19 cellular contexts compared by ENCODE assay signal in the genomic region with DNA sequence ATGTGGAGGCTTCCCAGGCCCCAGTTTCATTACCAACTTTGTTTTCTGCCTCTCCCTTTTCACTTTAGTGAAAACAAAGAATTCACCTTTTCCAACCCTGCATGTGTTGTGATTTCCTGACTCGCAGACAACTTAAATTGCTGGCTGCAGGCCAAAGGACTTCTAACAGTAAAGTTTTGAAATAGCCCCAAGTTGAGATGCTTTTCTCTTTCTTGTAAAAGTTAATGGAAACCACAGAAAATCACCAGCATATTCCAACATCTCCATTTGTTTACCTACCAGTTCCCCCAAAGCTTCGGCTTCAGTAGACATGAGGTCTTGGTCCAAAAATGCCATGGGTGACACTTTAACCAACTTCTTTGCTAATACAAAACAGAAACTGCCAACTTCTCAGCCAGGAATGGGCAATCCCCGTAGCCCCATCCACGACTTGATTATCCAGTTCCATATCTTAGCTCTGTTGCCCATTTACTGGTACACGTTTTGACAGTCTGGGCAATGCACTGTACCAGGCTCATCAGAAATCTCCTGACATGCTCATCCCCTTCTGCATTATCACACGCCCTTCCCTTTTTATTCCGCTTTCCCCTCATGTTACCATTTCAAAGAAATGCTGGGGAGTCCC.
DNase-seq lines count a peak whose midpoint lies in the region; ATAC-seq and TF ChIP-seq lines count a peak whose summit lies in the region.
"Had no signal": no experiment of that assay in that cellular context is flagged by ENCODE, and none has a peak within 500 bp of the region (broad histone marks: within the 10 kb centered on the region; RNA-seq: fewer than 3 reads in every experiment).

No MANE protein-coding gene starts in this region.

- H3K27me3 Mint-ChIP-seq in Caco-2 (ENCODE audit: insufficient read depth, unreplicated experiment) (no peaks in the 10 kb centered on the region), WTC11 (ENCODE audit: low read depth) (no peaks in the 10 kb centered on the region; the same call in 1 of the 2 replicates), nephron (ENCODE audit: low read depth) (no peaks in the 10 kb centered on the region)
- no peaks in the 10 kb centered on the region for H3K27me3 Mint-ChIP-seq in activated T-cell treated with anti-CD3 and anti-CD28 coated beads, Interleukin-2, amount 50 U/mL, for 72 hours (ENCODE audit: low read depth)
- H3K27me3 Mint-ChIP-seq: activated CD4-positive, alpha-beta T cell treated with anti-CD3 and anti-CD28 coated beads, Interleukin-2, amount 10 ng/mL, durations not matched to agents 7 days and 5 days; CD4-positive, CD25-positive, alpha-beta regulatory T cell had no signal

- H3K27ac Mint-ChIP-seq in Caco-2 (ENCODE audit: unreplicated experiment) (peak overlapping the region; percentile 87), WTC11 (peak overlapping the region; percentile 12), nephron (peak overlapping the region; percentile 91 to 99 (median 96))
- no peak overlapping the region for H3K27ac Mint-ChIP-seq in activated T-cell treated with anti-CD3 and anti-CD28 coated beads, Interleukin-2, amount 50 U/mL, for 72 hours
- H3K27ac Mint-ChIP-seq: activated CD4-positive, alpha-beta T cell treated with anti-CD3 and anti-CD28 coated beads, Interleukin-2, amount 10 ng/mL, durations not matched to agents 7 days and 5 days; CD4-positive, CD25-positive, alpha-beta regulatory T cell; effector memory CD8-positive, alpha-beta T cell had no signal

- peak overlapping the region; percentile 58 for H3K4me3 Mint-ChIP-seq in Caco-2 (ENCODE audit: unreplicated experiment)
- H3K4me3 Mint-ChIP-seq in WTC11: no peak overlapping the region
- H3K4me3 Mint-ChIP-seq in nephron: peak overlapping the region in 2 of 3 experiments; percentile 67 to 82
- no peak overlapping the region for H3K4me3 Mint-ChIP-seq in activated T-cell treated with anti-CD3 and anti-CD28 coated beads, Interleukin-2, amount 50 U/mL, for 72 hours
- H3K4me3 Mint-ChIP-seq: activated CD4-positive, alpha-beta T cell treated with anti-CD3 and anti-CD28 coated beads, Interleukin-2, amount 10 ng/mL, durations not matched to agents 7 days and 5 days; effector memory CD8-positive, alpha-beta T cell had no signal

- H3K4me3 ChIP-seq in Caco-2 (ENCODE audit: low read depth, low read length) (no peak overlapping the region), fibroblast of mammary gland (ENCODE audit: control insufficient read depth, low read depth, low read length) (no peak overlapping the region)
- H3K4me3 ChIP-seq: adrenal gland had no signal

- TF ChIP-seq CTCF in Caco-2 (IDR thresholded peaks at IDR 0.05; ENCODE audit: insufficient read depth in 1 of 2, low read depth in 1 of 2, low read length in 1 of 2, severe bottlenecking in 1 of 2, unreplicated experiment in 1 of 2): no peak
- no peak for TF ChIP-seq CTCF in WTC11 (IDR thresholded peaks at IDR 0.05)
- no peak for TF ChIP-seq CTCF in fibroblast of mammary gland (conservative IDR thresholded peaks at IDR 0.05; ENCODE audit: control insufficient read depth, insufficient read depth, low read depth, low read length)
- TF ChIP-seq CTCF in nephron (IDR thresholded peaks at IDR 0.05; ENCODE audit: unreplicated experiment in 3 of 3): no peak

- peaks cover 8% of the 10 kb centered on the region; the same call in 1 of the 2 replicates for H3K4me1 ChIP-seq in Caco-2
- H3K4me1 ChIP-seq: adrenal gland had no signal

- H3K4me1 Mint-ChIP-seq in Caco-2 (ENCODE audit: low read depth, unreplicated experiment): peaks cover 7% of the 10 kb centered on the region
- H3K4me1 Mint-ChIP-seq in WTC11: peaks cover 23% of the 10 kb centered on the region
- peaks cover 16% of the 10 kb centered on the region for H3K4me1 Mint-ChIP-seq in nephron
- no peaks in the 10 kb centered on the region for H3K4me1 Mint-ChIP-seq in activated T-cell treated with anti-CD3 and anti-CD28 coated beads, Interleukin-2, amount 50 U/mL, for 72 hours (ENCODE audit: low read depth)
- H3K4me1 Mint-ChIP-seq: activated CD4-positive, alpha-beta T cell treated with anti-CD3 and anti-CD28 coated beads, Interleukin-2, amount 10 ng/mL, durations not matched to agents 7 days and 5 days; CD4-positive, CD25-positive, alpha-beta regulatory T cell had no signal

- H3K9me3 Mint-ChIP-seq in Caco-2 (ENCODE audit: unreplicated experiment) (no peaks in the 10 kb centered on the region), WTC11 (peaks cover 7% of the 10 kb centered on the region), nephron (no peaks in the 10 kb centered on the region)
- H3K9me3 Mint-ChIP-seq in activated T-cell treated with anti-CD3 and anti-CD28 coated beads, Interleukin-2, amount 50 U/mL, for 72 hours: peaks cover 0 to 7% of the 10 kb centered on the region in 2 donors
- H3K9me3 Mint-ChIP-seq: effector memory CD8-positive, alpha-beta T cell had no signal

- no peak for DNase-seq in Caco-2
- no peak for DNase-seq in WTC11 (ENCODE audit: low spot score)
- peak; percentile 10 for DNase-seq in fibroblast of mammary gland (ENCODE audit: low read depth)
- DNase-seq in stimulated activated naive CD8-positive, alpha-beta T cell treated with anti-CD3 and anti-CD28 coated beads, Interleukin-15, Interleukin-2, amounts not matched to agents 100 U/mL and 50 U/mL, for 24 hours: no peak
- no peak for DNase-seq in activated T-cell treated with anti-CD3 and anti-CD28 coated beads, Interleukin-2, amount 50 U/mL, for 72 hours
- DNase-seq in activated gamma-delta T cell treated with Interleukin-2 at 50 U/mL for 16 hours: no peak
- DNase-seq: activated CD4-positive, alpha-beta T cell treated with anti-CD3 and anti-CD28 coated beads, Interleukin-2, amount 10 ng/mL, durations not matched to agents 7 days and 5 days; activated CD8-positive, alpha-beta memory T cell treated with anti-CD3 and anti-CD28 coated beads, Interleukin-2, amount 50 U/mL, for 48 hours; activated effector memory CD4-positive, alpha-beta T cell treated with anti-CD3 and anti-CD28 coated beads, Interleukin-2, amount 50 U/mL, for 16 hours; CD4-positive, CD25-positive, alpha-beta regulatory T cell; DMS153; effector memory CD8-positive, alpha-beta T cell; NCI-H2081; NCI-H510A treated with DMSO at 0.1 percent for 48 hours; retina; stimulated activated CD4-positive, alpha-beta T cell treated with anti-CD3 and anti-CD28 coated beads, Interleukin-15, amount 100 ng/mL, for 24 hours had no signal

- POLR2A ChIA-PET in Caco-2 (lab: Charles Lee) (no interaction called here), WTC11 (lab: Charles Lee) (no interaction called here)

- ATAC-seq in WTC11: no peak
- no peak for ATAC-seq in GM18517 (IDR thresholded peaks at IDR 0.05; ENCODE audit: unreplicated experiment)
- ATAC-seq in stimulated activated naive CD8-positive, alpha-beta T cell treated with anti-CD3 and anti-CD28 coated beads, Interleukin-15, Interleukin-2, amounts not matched to agents 100 U/mL and 50 U/mL, for 24 hours: no peak
- no peak for ATAC-seq in activated T-cell treated with anti-CD3 and anti-CD28 coated beads, Interleukin-2, amount 50 U/mL, for 72 hours (replicated peaks in 1 of 2)
- ATAC-seq: effector memory CD8-positive, alpha-beta T cell had no signal

- H3K36me3 Mint-ChIP-seq in Caco-2 (ENCODE audit: insufficient read depth, unreplicated experiment) (no peaks in the 10 kb centered on the region), WTC11 (peaks cover 6% of the 10 kb centered on the region), nephron (ENCODE audit: low read depth) (peaks cover 11% of the 10 kb centered on the region)
- H3K36me3 Mint-ChIP-seq in activated T-cell treated with anti-CD3 and anti-CD28 coated beads, Interleukin-2, amount 50 U/mL, for 72 hours (ENCODE audit: insufficient read depth in 2 of 2): peaks cover 0 to 4% of the 10 kb centered on the region in 2 donors
- H3K36me3 Mint-ChIP-seq: CD4-positive, CD25-positive, alpha-beta regulatory T cell had no signal

- intact Hi-C loops in Caco-2 (cut with micrococcal nuclease; ENCODE audit: unreplicated experiment): no loop called here

- TSS peak; percentile 37 for BruUV-seq in Caco-2 (replicated peaks; lab: Mats Ljungman, UMichigan)

- H3K9me3 ChIP-seq in Caco-2: no peaks in the 10 kb centered on the region
- H3K9me3 ChIP-seq: adrenal gland had no signal

- CTCF ChIA-PET in Caco-2 (lab: Charles Lee): no interaction called here
- CTCF ChIA-PET in WTC11 (lab: Charles Lee): no interaction called here

- H3K27me3 ChIP-seq in Caco-2 (replicated peaks; ENCODE audit: control insufficient read depth, insufficient read depth, low read length): no peaks in the 10 kb centered on the region
- H3K27me3 ChIP-seq: adrenal gland had no signal

- no peaks in the 10 kb centered on the region for H3K36me3 ChIP-seq in Caco-2 (ENCODE audit: control insufficient read depth, insufficient read depth, low read length)
- H3K36me3 ChIP-seq: adrenal gland had no signal

TF ChIP-seq in WTC11, 78 proteins besides CTCF, POLR2A, EP300 and RAD21 (continues in another document):
- TF ChIP-seq GABPB1 (CRISPR knock-in tag; IDR thresholded peaks at IDR 0.05): no peak
- no peak for TF ChIP-seq TEAD4 (CRISPR knock-in tag; IDR thresholded peaks at IDR 0.05)
- TF ChIP-seq CDX4 (CRISPR knock-in tag; IDR thresholded peaks at IDR 0.05; ENCODE audit: borderline replicate concordance): no peak

Comparison
In these comparisons a context has a peak if more than half of its experiments do, and no peak if none do; other contexts are left out.
1. H3K4me3 Mint-ChIP-seq: peak in Caco-2 (single experiment) and nephron (2 of 3); none in WTC11 (single experiment) and activated T-cell treated with anti-CD3 and anti-CD28 coated beads, Interleukin-2, amount 50 U/mL, for 72 hours (0 of 2).